In genomic region chr13:86464193-86464592, GRCh38 we compare ENCODE assay signal across 14 cellular contexts.
A peak's percentile ranks its signal among the peaks of the same experiment; 100 is the strongest.
DNase-seq lines count a peak whose midpoint lies in the region; ATAC-seq, FAIRE-seq and TF ChIP-seq lines count a peak whose summit lies in the region.
"Had no signal": no experiment of that assay in that cellular context is flagged by ENCODE, and none has a peak within 500 bp of the region (broad histone marks: within the 10 kb centered on the region; RNA-seq: fewer than 3 reads in every experiment).

No MANE protein-coding gene starts in this region.

- no peaks in the 10 kb centered on the region for H3F3A ChIP-seq in DOHH2 (ENCODE audit: control insufficient read depth, insufficient read depth)

- DNase-seq in HTR-8/SVneo (ENCODE audit: insufficient read length, low spot score) (peak; percentile 7), kidney epithelial cell (ENCODE audit: low read depth) (no peak), EL (no peak), SKM-1 treated with dmso at 0.1 percent for 144 hours (lab: John Stamatoyannopoulos, UW; ENCODE audit: unreplicated experiment) (no peak)
- DNase-seq: activated CD4-positive, alpha-beta T cell treated with anti-CD3 and anti-CD28 coated beads, Interleukin-2, amount 10 ng/mL, durations not matched to agents 24 days and 14 days; activated effector memory CD4-positive, alpha-beta T cell treated with anti-CD3 and anti-CD28 coated beads, Interleukin-2, amount 50 U/mL, for 16 hours; KBM-7; NCI-H345; testis had no signal

- TF ChIP-seq CTCF in DOHH2 (IDR thresholded peaks at IDR 0.05; ENCODE audit: low read depth, low read length, poor library complexity, severe bottlenecking), result peak; percentile 23
- TF ChIP-seq CTCF in kidney epithelial cell (IDR thresholded peaks at IDR 0.05; ENCODE audit: insufficient read depth, low read length, poor library complexity, severe bottlenecking), result peak; percentile 12

- H3K4me1 ChIP-seq in DOHH2 (ENCODE audit: control insufficient read depth, low read length), result no peaks in the 10 kb centered on the region
- H3K4me1 ChIP-seq: testis had no signal

- H3K27me3 ChIP-seq in DOHH2 (ENCODE audit: control insufficient read depth, low read length) (no peaks in the 10 kb centered on the region), kidney epithelial cell (ENCODE audit: control insufficient read depth, insufficient read depth, low read length) (no peaks in the 10 kb centered on the region)
- H3K27me3 ChIP-seq: cardiac muscle cell, testis had no signal

- no peak overlapping the region for H3K27ac ChIP-seq in DOHH2 (ENCODE audit: low read depth, low read length)
- H3K27ac ChIP-seq: cardiac muscle cell, testis had no signal

- no peaks in the 10 kb centered on the region for H3K9me2 ChIP-seq in DOHH2 (replicated peaks; ENCODE audit: control insufficient read depth, low read length)

- no peak for FAIRE-seq in HTR-8/SVneo (lab: Jason Lieb, UNC)
- FAIRE-seq: endometrium had no signal

- no peaks in the 10 kb centered on the region for H3K9me3 ChIP-seq in DOHH2 (ENCODE audit: control insufficient read depth, insufficient read depth, low read length)
- H3K9me3 ChIP-seq: testis had no signal

- no peaks in the 10 kb centered on the region for H4K20me1 ChIP-seq in DOHH2 (ENCODE audit: control insufficient read depth, insufficient read depth, low read depth, low read length)

- H3K4me2 ChIP-seq in DOHH2 (ENCODE audit: low read length), result no peak overlapping the region

- H3K4me3 ChIP-seq in DOHH2 (ENCODE audit: low read length) (no peak overlapping the region), kidney epithelial cell (ENCODE audit: low read depth, low read length) (no peak overlapping the region)
- H3K4me3 ChIP-seq: cardiac muscle cell, testis had no signal

- H3K79me2 ChIP-seq in DOHH2 (ENCODE audit: control insufficient read depth, low read length), result no peaks in the 10 kb centered on the region

- H3K36me3 ChIP-seq in DOHH2 (ENCODE audit: control insufficient read depth, low read length), result no peaks in the 10 kb centered on the region
- no peaks in the 10 kb centered on the region for H3K36me3 ChIP-seq in kidney epithelial cell (ENCODE audit: control insufficient read depth, insufficient read depth, low read length)
- H3K36me3 ChIP-seq: cardiac muscle cell had no signal

- ATAC-seq in SK-N-SH treated with all-trans-retinoic acid at 6 μM for 48 hours, result 0 out of 3 replicates have a peak, but pooled peaks have one; percentile 25
- no peak for ATAC-seq in HG03196 (IDR thresholded peaks at IDR 0.05; ENCODE audit: unreplicated experiment)

TF ChIP-seq in SK-N-SH treated with all-trans-retinoic acid at 6 μM for 48 hours, 23 proteins besides CTCF, POLR2A, EP300 and RAD21:
- TF ChIP-seq PPARA (CRISPR knock-in tag; IDR thresholded peaks at IDR 0.05; ENCODE audit: borderline replicate concordance), result no peak
- no peak for TF ChIP-seq SNAI2 (CRISPR knock-in tag; IDR thresholded peaks at IDR 0.05)
- TF ChIP-seq ZC3H10 (CRISPR knock-in tag; IDR thresholded peaks at IDR 0.05), result no peak
- TF ChIP-seq TOX (CRISPR knock-in tag; IDR thresholded peaks at IDR 0.05; ENCODE audit: borderline replicate concordance), result no peak
- no peak for TF ChIP-seq CSRNP3 (CRISPR knock-in tag; IDR thresholded peaks at IDR 0.05)
- TF ChIP-seq PATZ1 (CRISPR knock-in tag; IDR thresholded peaks at IDR 0.05; ENCODE audit: borderline replicate concordance), result no peak
- TF ChIP-seq ISL1 (CRISPR knock-in tag; IDR thresholded peaks at IDR 0.05), result no peak
- TF ChIP-seq CREB5 (CRISPR knock-in tag; IDR thresholded peaks at IDR 0.05; ENCODE audit: low read depth), result no peak
- no peak for TF ChIP-seq TCF4 (CRISPR knock-in tag; IDR thresholded peaks at IDR 0.05; ENCODE audit: borderline replicate concordance)
- no peak for TF ChIP-seq GLIS3 (CRISPR knock-in tag; IDR thresholded peaks at IDR 0.05)
- TF ChIP-seq TSHZ2 (CRISPR knock-in tag; IDR thresholded peaks at IDR 0.05), result no peak
